In the genomic region with DNA sequence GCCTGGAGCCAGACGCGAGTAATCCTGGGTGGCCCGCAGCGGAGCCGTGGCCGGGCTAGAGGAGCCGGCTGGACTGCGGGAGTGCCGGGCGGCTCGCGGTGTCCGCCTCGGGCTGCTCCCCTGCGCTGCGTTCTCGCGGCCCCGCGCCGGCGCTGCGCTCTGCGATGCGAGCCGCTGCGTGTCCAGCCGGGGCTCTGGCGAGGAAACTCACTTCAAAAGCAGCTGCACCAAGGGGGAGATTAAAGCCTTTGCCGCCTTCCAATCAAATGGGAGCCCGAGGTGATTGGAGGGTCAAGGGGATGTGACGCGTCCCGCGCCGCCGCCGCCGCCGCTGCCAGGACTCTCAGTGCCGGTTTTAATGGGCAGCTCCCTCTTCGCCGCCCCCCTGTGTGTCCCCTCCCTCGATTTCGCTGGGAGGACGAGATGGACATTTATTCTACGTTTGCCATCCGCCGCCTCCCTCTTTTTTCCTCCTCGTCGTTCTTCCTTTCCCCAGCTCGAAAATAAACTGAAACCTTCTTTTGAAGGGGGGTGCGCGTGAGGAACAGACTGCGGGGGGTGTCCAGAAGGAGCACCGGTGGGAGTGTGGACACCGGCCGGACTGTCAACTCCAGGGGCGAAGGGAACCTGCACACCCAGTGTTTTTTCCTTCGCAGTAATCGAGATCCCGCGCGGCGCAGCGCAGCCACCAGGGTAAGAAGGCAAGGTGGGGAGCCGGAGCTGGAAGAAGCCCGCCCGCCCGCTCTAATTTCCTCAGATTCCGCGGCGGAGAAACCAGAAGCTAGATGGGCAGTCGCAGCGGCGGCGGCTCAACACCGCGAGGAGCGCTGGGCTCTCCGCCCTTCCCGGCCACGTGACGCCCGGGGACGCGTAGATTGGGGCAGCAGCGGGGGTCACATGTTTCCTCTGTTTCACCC, we compare ENCODE assay signal across 7 cellular contexts. TPM values are rescaled to one million over a fixed set of nuclear protein-coding genes. Genes with fewer than 3 reads are reported as not detected.
DNase-seq lines count a peak whose midpoint lies in the region; FAIRE-seq and TF ChIP-seq lines count a peak whose summit lies in the region.

A gene with protein sequence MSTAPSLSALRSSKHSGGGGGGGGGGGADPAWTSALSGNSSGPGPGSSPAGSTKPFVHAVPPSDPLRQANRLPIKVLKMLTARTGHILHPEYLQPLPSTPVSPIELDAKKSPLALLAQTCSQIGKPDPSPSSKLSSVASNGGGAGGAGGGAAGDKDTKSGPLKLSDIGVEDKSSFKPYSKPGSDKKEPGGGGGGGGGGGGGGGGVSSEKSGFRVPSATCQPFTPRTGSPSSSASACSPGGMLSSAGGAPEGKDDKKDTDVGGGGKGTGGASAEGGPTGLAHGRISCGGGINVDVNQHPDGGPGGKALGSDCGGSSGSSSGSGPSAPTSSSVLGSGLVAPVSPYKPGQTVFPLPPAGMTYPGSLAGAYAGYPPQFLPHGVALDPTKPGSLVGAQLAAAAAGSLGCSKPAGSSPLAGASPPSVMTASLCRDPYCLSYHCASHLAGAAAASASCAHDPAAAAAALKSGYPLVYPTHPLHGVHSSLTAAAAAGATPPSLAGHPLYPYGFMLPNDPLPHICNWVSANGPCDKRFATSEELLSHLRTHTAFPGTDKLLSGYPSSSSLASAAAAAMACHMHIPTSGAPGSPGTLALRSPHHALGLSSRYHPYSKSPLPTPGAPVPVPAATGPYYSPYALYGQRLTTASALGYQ (minus strand): TSS at position 196 of the 917 bp plus-strand sequence. CDS start 345 bp downstream, outside the sequence.

- H3K9ac ChIP-seq in SK-N-MC (ENCODE audit: insufficient read length) (peak within 1 kb of the TSS; percentile 55), keratinocyte (ENCODE audit: control insufficient read depth, extremely low read depth, insufficient read depth, low read length) (peak within 1 kb of the TSS; percentile 85)

- dilution Hi-C loops in keratinocyte (cut with MboI; ENCODE audit: extremely low pct_ligation_motif_present, low sequenced_read_pairs) = no loop called here

- peak; percentile 61 for FAIRE-seq in keratinocyte (lab: Jason Lieb, UNC)

- peaks cover 27% of the 10 kb centered on the region for H3K4me1 ChIP-seq in keratinocyte (ENCODE audit: control insufficient read depth, extremely low read depth, insufficient read depth, low read length)

- no peaks in the 10 kb centered on the region for H3K27me3 ChIP-seq in keratinocyte (ENCODE audit: control insufficient read depth, extremely low read depth, insufficient read depth, low read length)

- no peaks in the 10 kb centered on the region for H4K20me1 ChIP-seq in keratinocyte (ENCODE audit: control insufficient read depth, extremely low read depth, insufficient read depth, low read length)

- H3K4me2 ChIP-seq in keratinocyte (ENCODE audit: control insufficient read depth, extremely low read depth, insufficient read depth, low read depth, low read length) = peak within 1 kb of the TSS; percentile 95

- TF ChIP-seq CTCF in GM10266 (IDR thresholded peaks at IDR 0.05; ENCODE audit: control insufficient read depth, insufficient read depth, low read depth, missing control alignments) (no peak), NB4 (IDR thresholded peaks at IDR 0.05; ENCODE audit: low read depth, low read length) (no peak), keratinocyte (optimal IDR thresholded peaks at IDR 0.05 in 1 of 3, IDR thresholded peaks at IDR 0.05 in 1 of 3, conservative IDR thresholded peaks at IDR 0.05 in 1 of 3; ENCODE audit: extremely low read depth in 1 of 3, insufficient read depth in 2 of 3, low read length in 3 of 3) (peak in 1 of 3 experiments; percentile 29)

- no peaks in the 10 kb centered on the region for H3K9me1 ChIP-seq in keratinocyte (ENCODE audit: control insufficient read depth, extremely low read depth, insufficient read depth, low read length)

- peak within 1 kb of the TSS; percentile 95 for H2AFZ ChIP-seq in keratinocyte (ENCODE audit: control insufficient read depth, low read length)

- H3K27ac ChIP-seq in SK-N-MC (peak within 1 kb of the TSS; percentile 50; the same call in 1 of the 2 replicates), cingulate gyrus (ENCODE audit: low read depth, low read length) (peak within 1 kb of the TSS; percentile 97), keratinocyte (ENCODE audit: control insufficient read depth, insufficient read depth, low read length) (peak within 1 kb of the TSS; percentile 82), skin epidermis (peak within 1 kb of the TSS; percentile 70 to 96 (median 88))

- peak; percentile 96 for TF ChIP-seq POLR2A in NB4 (IDR thresholded peaks at IDR 0.05; ENCODE audit: extremely low read depth, insufficient read length)

- H3K4me3 ChIP-seq in NB4 (ENCODE audit: low read depth, low read length) (peak within 1 kb of the TSS; percentile 95), SK-N-MC (peak within 1 kb of the TSS; percentile 84), keratinocyte (ENCODE audit: control insufficient read depth in 2 of 3, extremely low read depth in 1 of 3, insufficient read depth in 2 of 3, low read depth in 1 of 3, low read length in 3 of 3) (peak within 1 kb of the TSS; percentile 93 to 97 (median 94)), skin epidermis (peak within 1 kb of the TSS; percentile 62 to 93 (median 80))

- H3K36me3 ChIP-seq in SK-N-MC (ENCODE audit: insufficient read depth, low read length) (no peaks in the 10 kb centered on the region), keratinocyte (ENCODE audit: control insufficient read depth in 2 of 2, extremely low read depth in 1 of 2, insufficient read depth in 2 of 2, low read length in 2 of 2) (no peaks in the 10 kb centered on the region)

- DNase-seq in GM10266 (ENCODE audit: extremely low spot score) = peak; percentile 72
- DNase-seq in HCEC 1CT = peak; percentile 97
- DNase-seq in NB4 (ENCODE audit: low read depth) = peak; percentile 99
- DNase-seq in SK-N-MC (ENCODE audit: low read depth, low spot score) = peak; percentile 8
- DNase-seq in keratinocyte (ENCODE audit: low read depth, low spot score) = peak; percentile 46

- H3K9me3 ChIP-seq in SK-N-MC (ENCODE audit: low read depth, low read length) (no peaks in the 10 kb centered on the region), keratinocyte (ENCODE audit: control insufficient read depth, low read depth, low read length) (no peaks in the 10 kb centered on the region)

- peaks cover 30% of the 10 kb centered on the region for H3K79me2 ChIP-seq in keratinocyte (ENCODE audit: control insufficient read depth, insufficient read depth, low read length)

RNA-seq across cellular contexts. Expression of the gene that starts here (rescaled TPM):
- 1.5 to 3.1 TPM (median 2.8 TPM) in 3 replicates for polyA plus RNA-seq in keratinocyte
- polyA plus RNA-seq in keratinocyte (2011; ENCODE audit: low read depth) = 5.3 TPM
- 1.6 and 3.4 TPM in 2 replicates for polyA plus RNA-seq in keratinocyte (2011; cell fraction: cytosol; rRNA removed)
- 7.3 and 10.0 TPM in 2 replicates for polyA plus RNA-seq in keratinocyte (2011; cell fraction: nucleus; rRNA removed)
- 8.2 and 11.6 TPM in 2 replicates for polyA plus RNA-seq in keratinocyte (2012; ENCODE audit: low replicate concordance)
- polyA minus RNA-seq in keratinocyte = 0.32 to 1.7 TPM (median 1.3 TPM) in 3 replicates
- polyA minus RNA-seq in keratinocyte (2011; cell fraction: cytosol; rRNA and poly(A)+ RNA removed) = 18.0 TPM
- polyA minus RNA-seq in keratinocyte (2011; cell fraction: nucleus; rRNA and poly(A)+ RNA removed) = 13.2 and 16.4 TPM in 2 replicates

Comparison
In these comparisons a context has a peak if more than half of its experiments do, and no peak if none do; other contexts are left out.
1. Peak in every context shown above with its lines: DNase-seq, H3K4me3 ChIP-seq and H3K27ac ChIP-seq.
2. DNase-seq: peak in every context shown above with its lines; median percentile 99 in NB4; 97 in HCEC 1CT; 72 in GM10266; 46 in keratinocyte; 8 in SK-N-MC.